31 cellular contexts compared by ENCODE assay signal in the genomic region with DNA sequence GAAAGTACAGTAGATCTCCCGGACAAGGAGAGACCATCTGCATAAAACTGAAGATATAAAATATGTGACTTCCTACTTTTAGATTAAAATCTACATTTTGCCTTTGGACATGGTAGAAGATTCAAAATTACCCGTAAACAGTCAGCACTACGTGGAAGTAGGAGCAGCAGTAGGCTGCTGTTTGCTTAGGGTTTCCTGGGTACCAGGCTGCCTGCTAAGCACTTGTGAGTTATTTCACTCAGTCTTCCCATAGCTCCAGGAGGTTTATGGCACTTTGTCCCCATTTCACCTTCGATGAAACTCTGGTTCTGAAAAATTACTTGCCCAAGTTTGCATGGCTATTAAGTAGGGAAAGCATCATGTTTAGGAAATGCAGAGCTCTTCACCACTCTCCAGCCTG.
"Had no signal": no experiment of that assay in that cellular context is flagged by ENCODE, and none has a peak within 500 bp of the region (broad histone marks: within the 10 kb centered on the region; RNA-seq: fewer than 3 reads in every experiment).

No MANE protein-coding gene starts in this region.

- H3K27ac ChIP-seq: VCaP had no signal

- DNase-seq: activated CD4-positive, alpha-beta memory T cell treated with anti-CD3 and anti-CD28 coated beads, Interleukin-2, amount 10 ng/mL, durations not matched to agents 7 days and 5 days; activated CD4-positive, alpha-beta T cell treated with anti-CD3 and anti-CD28 coated beads for 1 hour; activated CD4-positive, alpha-beta T cell treated with anti-CD3 and anti-CD28 coated beads for 48 hours; activated CD4-positive, CD25-positive, alpha-beta regulatory T cell; activated CD8-positive, alpha-beta memory T cell treated with anti-CD3 and anti-CD28 coated beads for 24 hours; activated CD8-positive, alpha-beta memory T cell treated with anti-CD3 and anti-CD28 coated beads, Interleukin-2, amount 10 ng/mL, durations not matched to agents 7 days and 5 days; activated CD8-positive, alpha-beta memory T cell treated with anti-CD3 and anti-CD28 coated beads, Interleukin-2, amount 50 U/mL, for 48 hours; activated effector memory CD4-positive, alpha-beta T cell treated with Interleukin-2 at 50 U/mL for 16 hours; activated naive CD4-positive, alpha-beta T cell treated with anti-CD3 and anti-CD28 coated beads, Interleukin-2, amount 10 ng/mL, durations not matched to agents 7 days and 5 days; activated naive CD8-positive, alpha-beta T cell treated with anti-CD3 and anti-CD28 coated beads, Interleukin-2, amount 50 U/mL, for 24 hours; activated T-cell treated with anti-CD3 and anti-CD28 coated beads, Interleukin-2, amount 50 U/mL, for 48 hours; anterior cingulate cortex; central memory CD4-positive, alpha-beta T cell; Karpas-422; KBM-7; NCI-H1105 treated with DMSO at 0.1 percent for 48 hours; NCI-H1694; NCI-H1930; NCI-H2081 treated with DMSO at 0.1 percent for 48 hours; NCI-H2171 treated with DMSO at 0.1 percent for 48 hours; NCI-H2227 treated with DMSO at 0.1 percent for 48 hours; NCI-H446; NCI-H524 treated with DMSO at 0.1 percent for 48 hours; NCI-H82; OCI-M1; Right ventricle myocardium superior; SW 1271; T-helper 1 cell; T-helper 2 cell; T-helper 9 cell had no signal
